ENCODE assay signal across 32 cellular contexts in genomic region chr10:97631098-97631497, GRCh38. TPM values are rescaled to one million over a fixed set of nuclear protein-coding genes. Genes with fewer than 3 reads are reported as not detected.
"Had no signal": no experiment of that assay in that cellular context is flagged by ENCODE, and none has a peak within 500 bp of the region (broad histone marks: within the 10 kb centered on the region; RNA-seq: fewer than 3 reads in every experiment).

No MANE protein-coding gene starts in this region.

- H3K9me3 ChIP-seq: left lung, sigmoid colon, testis, upper lobe of left lung had no signal

- H3K4me3 ChIP-seq: coronary artery, left lung, lung, sigmoid colon, smooth muscle cell, testis, upper lobe of left lung had no signal

- H3K27ac Mint-ChIP-seq: activated naive CD8-positive, alpha-beta T cell treated with anti-CD3 and anti-CD28 coated beads for 36 hours; activated T-helper 2 cell treated with anti-CD3 and anti-CD28 coated beads, Interferon-gamma antibody, Interleukin-2, Interleukin-4, amounts not matched to agents 10 μg/mL and 5 μg/mL and 100 μg/mL, durations not matched to agents 14 hours and 24 hours and 36 hours; endodermal cell; immature natural killer cell; naive thymus-derived CD4-positive, alpha-beta T cell; progenitor cell of endocrine pancreas; T-helper 17 cell had no signal

- H3K36me3 Mint-ChIP-seq: naive thymus-derived CD4-positive, alpha-beta T cell had no signal

- H3K27me3 Mint-ChIP-seq: activated naive CD8-positive, alpha-beta T cell treated with anti-CD3 and anti-CD28 coated beads for 36 hours; naive thymus-derived CD4-positive, alpha-beta T cell; progenitor cell of endocrine pancreas; T-helper 17 cell had no signal

- H3K9me3 Mint-ChIP-seq: activated naive CD8-positive, alpha-beta T cell treated with anti-CD3 and anti-CD28 coated beads for 36 hours; activated T-cell treated with anti-CD3 and anti-CD28 coated beads, Interleukin-2, amount 50 U/mL, for 4 hours; activated T-helper 2 cell treated with anti-CD3 and anti-CD28 coated beads, Interferon-gamma antibody, Interleukin-2, Interleukin-4, amounts not matched to agents 10 μg/mL and 5 μg/mL and 100 μg/mL, durations not matched to agents 14 hours and 24 hours and 36 hours; endodermal cell; immature natural killer cell had no signal

- DNase-seq: activated CD4-positive, alpha-beta T cell treated with anti-CD3 and anti-CD28 coated beads for 4 hours; activated CD4-positive, alpha-beta T cell treated with anti-CD3 and anti-CD28 coated beads, Interleukin-2, amount 50 U/mL, for 48 hours; activated CD4-positive, CD25-positive, alpha-beta regulatory T cell; activated CD8-positive, alpha-beta memory T cell treated with anti-CD3 and anti-CD28 coated beads, Interleukin-2, amount 50 U/mL, for 48 hours; activated naive CD4-positive, alpha-beta T cell treated with Interleukin-2 at 50 U/mL for 16 hours; activated naive CD8-positive, alpha-beta T cell treated with anti-CD3 and anti-CD28 coated beads for 36 hours; activated T-cell treated with anti-CD3 and anti-CD28 coated beads, Interleukin-2, amount 50 U/mL, for 4 hours; cerebellar nuclear complex; endodermal cell; foreskin melanocyte; immature natural killer cell; kidney glomerular epithelial cell; left lung; naive thymus-derived CD4-positive, alpha-beta T cell; retina; sigmoid colon; stimulated activated CD4-positive, alpha-beta T cell treated with anti-CD3 and anti-CD28 coated beads, Interleukin-15, amount 100 ng/mL, for 24 hours; stimulated activated CD4-positive, alpha-beta T cell treated with anti-CD3 and anti-CD28 coated beads, Interleukin-2, amount 100 ng/mL, for 48 hours; stimulated activated CD8-positive, alpha-beta memory T cell treated with anti-CD3 and anti-CD28 coated beads, Interleukin-4, amount 100 ng/mL, for 48 hours; stimulated activated naive CD4-positive, alpha-beta T cell; T-helper 17 cell; testis; upper lobe of left lung had no signal

- H3K4me1 ChIP-seq: testis had no signal

- H3K27ac ChIP-seq: coronary artery, epithelial cell of prostate, left lung, sigmoid colon, testis, upper lobe of left lung had no signal

- H3K27me3 ChIP-seq: left lung, sigmoid colon, testis, upper lobe of left lung had no signal

- H3K4me3 Mint-ChIP-seq: activated naive CD8-positive, alpha-beta T cell treated with anti-CD3 and anti-CD28 coated beads for 36 hours; activated T-cell treated with anti-CD3 and anti-CD28 coated beads, Interleukin-2, amount 50 U/mL, for 4 hours; endodermal cell had no signal

- ATAC-seq: activated T-cell treated with anti-CD3 and anti-CD28 coated beads, Interleukin-2, amount 50 U/mL, for 4 hours; left lung; naive thymus-derived CD4-positive, alpha-beta T cell; T-helper 17 cell had no signal

- H3K36me3 ChIP-seq: left lung, sigmoid colon, upper lobe of left lung had no signal

RNA-seq across cellular contexts. Expression of gene C10orf62, which starts 41.6 kb away (rescaled TPM):
- total RNA-seq: activated CD8-positive, alpha-beta memory T cell treated with anti-CD3 and anti-CD28 coated beads for 36 hours; activated naive CD8-positive, alpha-beta T cell treated with anti-CD3 and anti-CD28 coated beads for 36 hours; activated T-cell treated with anti-CD3 and anti-CD28 coated beads, Interleukin-2, amount 50 U/mL, for 4 hours; activated T-helper 2 cell treated with anti-CD3 and anti-CD28 coated beads, Interferon-gamma antibody, Interleukin-2, Interleukin-4, amounts not matched to agents 10 μg/mL and 5 μg/mL and 100 μg/mL, durations not matched to agents 14 hours and 24 hours and 36 hours; astrocyte; endodermal cell; left lung; naive thymus-derived CD4-positive, alpha-beta T cell; osteocyte; sigmoid colon; smooth muscle cell; T-helper 17 cell had no signal
- polyA plus RNA-seq: immature natural killer cell; lung; naive thymus-derived CD4-positive, alpha-beta T cell; sigmoid colon; smooth muscle cell had no signal

RNA-seq across cellular contexts. Expression of gene HOGA1, which starts 46.9 kb away (rescaled TPM):
- total RNA-seq: activated CD8-positive, alpha-beta memory T cell treated with anti-CD3 and anti-CD28 coated beads for 36 hours; activated naive CD8-positive, alpha-beta T cell treated with anti-CD3 and anti-CD28 coated beads for 36 hours; activated T-cell treated with anti-CD3 and anti-CD28 coated beads, Interleukin-2, amount 50 U/mL, for 4 hours; activated T-helper 2 cell treated with anti-CD3 and anti-CD28 coated beads, Interferon-gamma antibody, Interleukin-2, Interleukin-4, amounts not matched to agents 10 μg/mL and 5 μg/mL and 100 μg/mL, durations not matched to agents 14 hours and 24 hours and 36 hours; naive thymus-derived CD4-positive, alpha-beta T cell; osteocyte; smooth muscle cell; T-helper 17 cell had no signal
- polyA plus RNA-seq: immature natural killer cell; naive thymus-derived CD4-positive, alpha-beta T cell had no signal
